In the genomic region with DNA sequence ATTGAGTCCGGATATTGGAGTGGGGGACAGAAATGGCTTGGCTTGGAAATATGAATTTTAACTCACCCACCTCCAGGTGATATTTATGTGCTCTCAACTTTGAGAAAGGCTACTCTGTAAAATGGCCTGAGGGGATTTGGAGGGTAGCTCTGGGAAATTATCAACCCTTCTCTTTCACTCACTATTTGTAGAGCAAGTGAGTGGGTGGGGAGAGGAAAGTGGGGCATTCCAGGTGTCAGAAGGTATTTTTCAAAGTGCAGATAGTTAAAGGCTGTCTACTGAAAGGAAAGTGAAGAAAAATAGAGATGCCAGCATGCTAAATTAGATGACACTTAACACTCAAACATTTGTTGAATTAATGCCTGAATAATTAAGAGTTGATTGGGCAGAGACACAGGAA, we compare ENCODE assay signal across 22 cellular contexts. TPM values are rescaled to one million over a fixed set of nuclear protein-coding genes. Genes with fewer than 3 reads are reported as not detected.
DNase-seq lines count a peak whose midpoint lies in the region; ATAC-seq, FAIRE-seq and TF ChIP-seq lines count a peak whose summit lies in the region.
"Had no signal": no experiment of that assay in that cellular context is flagged by ENCODE, and none has a peak within 500 bp of the region (broad histone marks: within the 10 kb centered on the region; RNA-seq: fewer than 3 reads in every experiment).

No MANE protein-coding gene starts in this region.

- H3K27me3 Mint-ChIP-seq in activated CD4-positive, alpha-beta T cell treated with anti-CD3 and anti-CD28 coated beads, Interleukin-2, amount 10 ng/mL, durations not matched to agents 7 days and 5 days: no peaks in the 10 kb centered on the region
- no peaks in the 10 kb centered on the region for H3K27me3 Mint-ChIP-seq in naive thymus-derived CD8-positive, alpha-beta T cell
- H3K27me3 Mint-ChIP-seq: CD4-positive, alpha-beta memory T cell had no signal

- DNase-seq in A549 (ENCODE audit: low read depth in 1 of 2, low spot score in 1 of 2) (no peak), NCI-H69 (lab: John Stamatoyannopoulos, UW) (peak; percentile 80), psoas muscle (no peak), NCI-H526 (lab: John Stamatoyannopoulos, UW) (no peak)
- DNase-seq in activated CD4-positive, alpha-beta T cell treated with anti-CD3 and anti-CD28 coated beads, Interleukin-2, amount 10 ng/mL, durations not matched to agents 7 days and 5 days: no peak
- no peak for DNase-seq in stimulated activated CD8-positive, alpha-beta memory T cell treated with anti-CD3 and anti-CD28 coated beads, Interleukin-4, amount 100 ng/mL, for 48 hours
- no peak for DNase-seq in naive thymus-derived CD8-positive, alpha-beta T cell
- DNase-seq: C1 segment of cervical spinal cord; CD4-positive, alpha-beta memory T cell; COR-L47; Kasumi-1; NCI-H1092 treated with DMSO at 0.1 percent for 48 hours; NCI-H1436; NCI-H1930; NCI-H2107; NCI-H526 treated with DMSO at 0.1 percent for 48 hours; SHP77 had no signal

- H3K4me3 ChIP-seq in A549 (no peak overlapping the region), psoas muscle (peak overlapping the region; percentile 13)

- peaks cover 11% of the 10 kb centered on the region for H3K4me1 Mint-ChIP-seq in activated CD4-positive, alpha-beta T cell treated with anti-CD3 and anti-CD28 coated beads, Interleukin-2, amount 10 ng/mL, durations not matched to agents 7 days and 5 days
- H3K4me1 Mint-ChIP-seq in naive thymus-derived CD8-positive, alpha-beta T cell: peaks cover 6 to 32% (median 26%) of the 10 kb centered on the region in 4 donors

- intact Hi-C loops in psoas muscle (cut with DNase I): no loop called here

- H3K9me3 ChIP-seq in A549: no peaks in the 10 kb centered on the region
- no peaks in the 10 kb centered on the region for H3K9me3 ChIP-seq in psoas muscle

- H3K4me2 ChIP-seq in A549: no peak overlapping the region

- no peak for FAIRE-seq in A549 (lab: Jason Lieb, UNC)
- FAIRE-seq: A204.1, G401.6, HepG2 had no signal

- peaks cover 0 to 4% (median 0%) of the 10 kb centered on the region in 3 donors for H3K27me3 ChIP-seq in psoas muscle (ENCODE audit: insufficient read depth in 3 of 3, low read length in 2 of 3)

- POLR2A ChIA-PET in A549 (lab: Yijun Ruan, JAX): no interaction called here
- POLR2A ChIA-PET in activated CD4-positive, alpha-beta T cell treated with anti-CD3 and anti-CD28 coated beads, Interleukin-2, amount 10 ng/mL, durations not matched to agents 7 days and 5 days (lab: Charles Lee): no interaction called here
- POLR2A ChIA-PET in naive thymus-derived CD8-positive, alpha-beta T cell (lab: Charles Lee): no interaction called here

- H3K4me1 ChIP-seq in A549: peaks cover 84% of the 10 kb centered on the region
- peaks cover 28% of the 10 kb centered on the region for H3K4me1 ChIP-seq in psoas muscle

- 85% methylated on average over 1 of the region's 1 CpG for WGBS in A549 (ENCODE audit: missing lambda C conversion rate)
- WGBS in psoas muscle, 3 donors: 86 to 93% (median 86%) methylated on average over 1 of the region's 1 CpG

- H3K27ac ChIP-seq in A549 (peak overlapping the region; percentile 35 to 37; a peak in 1 of 6 replicates), psoas muscle (peak overlapping the region; percentile 76)
- H3K27ac ChIP-seq: RWPE1 had no signal

- CTCF ChIA-PET in A549 (lab: Yijun Ruan, JAX): interaction anchor here (1.2 to 1.4 kb wide), 2 partner anchors 10 to 56 kb away, joined by 3 to 4 read pairs; no protein-coding TSS in a partner anchor
- CTCF ChIA-PET in activated CD4-positive, alpha-beta T cell treated with anti-CD3 and anti-CD28 coated beads, Interleukin-2, amount 10 ng/mL, durations not matched to agents 7 days and 5 days (lab: Charles Lee): no interaction called here

- peaks cover 0 to 2% of the 10 kb centered on the region in 2 donors for H3K36me3 ChIP-seq in psoas muscle (ENCODE audit: insufficient read depth in 1 of 2, low read depth in 1 of 2)

- H3K4me3 Mint-ChIP-seq in activated CD4-positive, alpha-beta T cell treated with anti-CD3 and anti-CD28 coated beads, Interleukin-2, amount 10 ng/mL, durations not matched to agents 7 days and 5 days: no peak overlapping the region
- no peak overlapping the region for H3K4me3 Mint-ChIP-seq in naive thymus-derived CD8-positive, alpha-beta T cell
- H3K4me3 Mint-ChIP-seq: CD4-positive, alpha-beta memory T cell had no signal

- no peak for TF ChIP-seq CTCF in A549 (IDR thresholded peaks at IDR 0.05)
- no peak for TF ChIP-seq CTCF in psoas muscle (IDR thresholded peaks at IDR 0.05)

- H3K36me3 Mint-ChIP-seq in activated CD4-positive, alpha-beta T cell treated with anti-CD3 and anti-CD28 coated beads, Interleukin-2, amount 10 ng/mL, durations not matched to agents 7 days and 5 days (ENCODE audit: low read depth): no peaks in the 10 kb centered on the region
- peaks cover 0 to 16% (median 0%) of the 10 kb centered on the region in 3 donors for H3K36me3 Mint-ChIP-seq in naive thymus-derived CD8-positive, alpha-beta T cell

- TF ChIP-seq RAD21 in A549 (conservative IDR thresholded peaks at IDR 0.05 in 1 of 2, IDR thresholded peaks at IDR 0.05 in 1 of 2): no peak

- ATAC-seq in A549 (no peak), GM18868 (IDR thresholded peaks at IDR 0.05; ENCODE audit: unreplicated experiment) (peak; percentile 48), psoas muscle (no peak)
- ATAC-seq in naive thymus-derived CD8-positive, alpha-beta T cell: no peak

- TF ChIP-seq EP300 in A549 (IDR thresholded peaks at IDR 0.05): no peak

- no peak overlapping the region for H3K27ac Mint-ChIP-seq in activated CD4-positive, alpha-beta T cell treated with anti-CD3 and anti-CD28 coated beads, Interleukin-2, amount 10 ng/mL, durations not matched to agents 7 days and 5 days
- H3K27ac Mint-ChIP-seq in naive thymus-derived CD8-positive, alpha-beta T cell: peak overlapping the region in 1 of 10 donors; percentile 33
- H3K27ac Mint-ChIP-seq: CD4-positive, alpha-beta memory T cell had no signal

- no peak for TF ChIP-seq POLR2A in A549 (IDR thresholded peaks at IDR 0.05; ENCODE audit: low read length)

- no peaks in the 10 kb centered on the region for H3K9me3 Mint-ChIP-seq in activated CD4-positive, alpha-beta T cell treated with anti-CD3 and anti-CD28 coated beads, Interleukin-2, amount 10 ng/mL, durations not matched to agents 7 days and 5 days
- H3K9me3 Mint-ChIP-seq in naive thymus-derived CD8-positive, alpha-beta T cell: no peaks in the 10 kb centered on the region
- H3K9me3 Mint-ChIP-seq: CD4-positive, alpha-beta memory T cell had no signal

TF ChIP-seq in A549, 52 proteins besides CTCF, POLR2A, EP300 and RAD21:
- TF ChIP-seq RARB (CRISPR knock-in tag; IDR thresholded peaks at IDR 0.05): no peak
- TF ChIP-seq, protein P1, sequence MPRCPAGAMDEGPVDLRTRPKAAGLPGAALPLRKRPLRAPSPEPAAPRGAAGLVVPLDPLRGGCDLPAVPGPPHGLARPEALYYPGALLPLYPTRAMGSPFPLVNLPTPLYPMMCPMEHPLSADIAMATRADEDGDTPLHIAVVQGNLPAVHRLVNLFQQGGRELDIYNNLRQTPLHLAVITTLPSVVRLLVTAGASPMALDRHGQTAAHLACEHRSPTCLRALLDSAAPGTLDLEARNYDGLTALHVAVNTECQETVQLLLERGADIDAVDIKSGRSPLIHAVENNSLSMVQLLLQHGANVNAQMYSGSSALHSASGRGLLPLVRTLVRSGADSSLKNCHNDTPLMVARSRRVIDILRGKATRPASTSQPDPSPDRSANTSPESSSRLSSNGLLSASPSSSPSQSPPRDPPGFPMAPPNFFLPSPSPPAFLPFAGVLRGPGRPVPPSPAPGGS (IDR thresholded peaks at IDR 0.05): no peak
- TF ChIP-seq ZNF302 (CRISPR knock-in tag; IDR thresholded peaks at IDR 0.05): no peak
- TF ChIP-seq JUN (IDR thresholded peaks at IDR 0.05): no peak
- TF ChIP-seq SREBF2 (IDR thresholded peaks at IDR 0.05): no peak

RNA-seq across cellular contexts. Expression of a gene that starts 44.1 kb away (rescaled TPM):
- 32.0 and 36.3 TPM in 2 replicates for polyA plus RNA-seq in A549 (2011; rRNA removed)
- polyA plus RNA-seq in A549 (2012; cell fraction: cytosol; rRNA removed): 14.8 and 21.4 TPM in 2 replicates
- 20.1 and 24.0 TPM in 2 replicates for polyA plus RNA-seq in A549 (2012; cell fraction: nucleus; rRNA removed)
- 35.3 to 43.7 TPM (median 38.9 TPM) in 3 replicates for polyA plus RNA-seq in A549 (2017; fragmentation: RNase III; extraction: RNeasy Plus Mini Kit Qiagen cat#74134 plus additional on column Dnase treatment)
- 44.0 and 45.7 TPM in 2 replicates for polyA minus RNA-seq in A549 (2011; rRNA and poly(A)+ RNA removed)
- 10 to 100 TPM; 27.0 to 42.4 (median 38.4) TPM for total RNA-seq in psoas muscle
- 10 to 100 TPM; 14.5 to 31.7 (median 23.1) TPM for polyA plus RNA-seq in psoas muscle
- 10 to 100 TPM; 19.2 to 20.9 TPM for total RNA-seq in activated CD4-positive, alpha-beta T cell treated with anti-CD3 and anti-CD28 coated beads, Interleukin-2, amount 10 ng/mL, durations not matched to agents 7 days and 5 days
- 10 to 100 TPM; 15.3 to 18.3 TPM for total RNA-seq in naive thymus-derived CD8-positive, alpha-beta T cell
- 1 to 10 TPM in 1 of 3 donors, under 1 TPM in 2; 0.66 to 1.4 (median 0.74) TPM for polyA plus RNA-seq in naive thymus-derived CD8-positive, alpha-beta T cell
